In the genomic region with DNA sequence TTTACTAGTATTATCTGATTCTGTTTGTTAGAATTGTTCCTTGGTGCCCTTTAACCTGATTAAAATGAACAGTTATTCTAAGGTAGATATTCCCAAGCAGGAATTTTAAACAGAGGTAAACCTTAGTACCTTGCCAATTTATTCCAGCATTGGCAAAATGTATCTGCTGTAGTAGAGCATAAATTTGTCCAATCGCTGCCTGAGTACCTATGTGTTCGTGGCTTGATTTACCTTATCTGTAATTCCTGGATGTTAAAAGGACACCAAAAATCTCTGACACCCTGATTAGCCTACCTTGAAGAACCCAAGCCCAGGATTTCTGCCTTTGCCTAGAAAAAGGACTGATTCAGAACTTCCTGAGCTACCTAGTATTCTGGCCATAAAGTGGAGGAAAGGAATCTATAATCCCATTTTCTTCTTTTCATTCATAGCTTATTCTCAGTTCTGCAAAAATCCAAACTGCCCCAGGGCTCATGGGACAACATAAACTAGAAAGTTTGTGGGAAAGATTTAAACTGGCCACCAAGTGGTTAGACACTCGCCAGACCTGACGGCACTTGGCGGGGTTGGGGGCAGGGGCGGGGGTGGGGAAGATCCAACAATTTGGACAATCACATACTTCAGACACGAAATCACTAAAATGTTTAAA, we compare ENCODE assay signal across 8 cellular contexts. TPM values are rescaled to one million over a fixed set of nuclear protein-coding genes. Genes with fewer than 3 reads are reported as not detected.
DNase-seq lines count a peak whose midpoint lies in the region; ATAC-seq, FAIRE-seq and TF ChIP-seq lines count a peak whose summit lies in the region.

No MANE protein-coding gene starts in this region.

- no peak for TF ChIP-seq CTCF in A549 (IDR thresholded peaks at IDR 0.05)
- TF ChIP-seq CTCF in LNCaP clone FGC (IDR thresholded peaks at IDR 0.05; ENCODE audit: control insufficient read depth, extremely low read depth, insufficient read depth): no peak
- TF ChIP-seq CTCF in esophagus muscularis mucosa (IDR thresholded peaks at IDR 0.05): no peak
- TF ChIP-seq CTCF in testis (IDR thresholded peaks at IDR 0.05): no peak
- no peak for TF ChIP-seq CTCF in GM10248 (IDR thresholded peaks at IDR 0.05; ENCODE audit: control extremely low read depth, extremely low read depth, low read depth, missing control alignments)

- H3K4me2 ChIP-seq in A549: peak overlapping the region; percentile 97

- H3K27me3 ChIP-seq in esophagus muscularis mucosa (no peaks in the 10 kb centered on the region), testis (no peaks in the 10 kb centered on the region)

- H3K36me3 ChIP-seq in esophagus muscularis mucosa: no peaks in the 10 kb centered on the region
- no peaks in the 10 kb centered on the region for H3K36me3 ChIP-seq in testis (ENCODE audit: low read depth, missing control alignments)

- DNase-seq in A549 (ENCODE audit: low read depth in 1 of 2, low spot score in 1 of 2) (no peak), LNCaP clone FGC (ENCODE audit: low read depth) (no peak), esophagus muscularis mucosa (ENCODE audit: extremely low spot score) (no peak), testis (no peak), GM10248 (ENCODE audit: extremely low spot score) (no peak), GF-D8 (lab: John Stamatoyannopoulos, UW) (no peak)

- no peak for TF ChIP-seq POLR2A in A549 (IDR thresholded peaks at IDR 0.05; ENCODE audit: low read length)
- no peak for TF ChIP-seq POLR2A in esophagus muscularis mucosa (IDR thresholded peaks at IDR 0.05; ENCODE audit: low read depth)
- no peak for TF ChIP-seq POLR2A in testis (IDR thresholded peaks at IDR 0.05)

- H3K4me1 ChIP-seq in A549: peaks cover 4% of the 10 kb centered on the region; the same call in 1 of the 3 replicates
- H3K4me1 ChIP-seq in esophagus muscularis mucosa: peaks cover 0 to 14% (median 5%) of the 10 kb centered on the region in 4 donors
- no peaks in the 10 kb centered on the region for H3K4me1 ChIP-seq in testis

- no peak for FAIRE-seq in A549 (lab: Jason Lieb, UNC)

- H3K27ac ChIP-seq in A549: peak overlapping the region; percentile 63 to 73
- H3K27ac ChIP-seq in esophagus muscularis mucosa (replicated peaks in 1 of 4): peak overlapping the region in 3 of 4 donors; percentile 53 to 63 (median 56)
- H3K27ac ChIP-seq in testis: peak overlapping the region in 1 of 2 donors; percentile 50

- ATAC-seq in A549 (peak in 1 of 2 experiments; percentile 64; a peak in 3 of 6 replicates), GM19452 (IDR thresholded peaks at IDR 0.05; ENCODE audit: unreplicated experiment) (peak; percentile 15), HG03442 (IDR thresholded peaks at IDR 0.05; ENCODE audit: unreplicated experiment) (no peak)

- TF ChIP-seq EP300 in A549 (IDR thresholded peaks at IDR 0.05): no peak
- TF ChIP-seq EP300 in esophagus muscularis mucosa (IDR thresholded peaks at IDR 0.05): no peak

- intact Hi-C loops in esophagus muscularis mucosa (cut with DNase I) (no loop called here), testis (cut with DNase I; ENCODE audit: low total_unique reads) (no loop called here)

- no peak for TF ChIP-seq RAD21 in A549 (conservative IDR thresholded peaks at IDR 0.05 in 1 of 2, IDR thresholded peaks at IDR 0.05 in 1 of 2)

- WGBS in A549 (ENCODE audit: missing lambda C conversion rate): 4% methylated on average over 7 of the region's 7 CpGs
- WGBS in esophagus muscularis mucosa: 57% methylated on average over 7 of the region's 7 CpGs
- 58 to 65% methylated on average over 7 of the region's 7 CpGs for WGBS in testis, 2 donors

- POLR2A ChIA-PET in A549 (lab: Yijun Ruan, JAX) (no interaction called here), GM10248 (lab: Yijun Ruan, JAX) (no interaction called here)

- H3K9me3 ChIP-seq in A549 (no peaks in the 10 kb centered on the region), esophagus muscularis mucosa (peaks cover 0 to 5% (median 2%) of the 10 kb centered on the region in 4 donors), testis (no peaks in the 10 kb centered on the region)

- CTCF ChIA-PET in A549 (lab: Yijun Ruan, JAX) (interaction anchor here (0.6 to 1.6 kb wide), 3 partner anchors 69 to 129 kb away, joined by 3 to 5 read pairs (median 4); no protein-coding TSS in a partner anchor), GM10248 (lab: Yijun Ruan, JAX) (interaction anchor here (1.1 to 1.8 kb wide), 3 partner anchors 14 to 81 kb away, joined by 3 to 7 read pairs (median 4); no protein-coding TSS in a partner anchor)

- H3K4me3 ChIP-seq in A549 (peak overlapping the region; percentile 50), LNCaP clone FGC (ENCODE audit: low read depth, low read length) (peak overlapping the region; percentile 41), esophagus muscularis mucosa (peak overlapping the region; percentile 34 to 56 (median 50)), testis (peak overlapping the region; percentile 0 to 36)

TF ChIP-seq in A549, 52 proteins besides CTCF, POLR2A, EP300 and RAD21:
- TF ChIP-seq RNF2 (IDR thresholded peaks at IDR 0.05; ENCODE audit: borderline replicate concordance, low read depth): no peak
- TF ChIP-seq RARB (CRISPR knock-in tag; IDR thresholded peaks at IDR 0.05): no peak
- TF ChIP-seq ZSCAN20 (CRISPR knock-in tag; IDR thresholded peaks at IDR 0.05): no peak

RNA-seq across cellular contexts. Expression of gene ZCCHC2, which starts 16.2 kb away (rescaled TPM):
- polyA plus RNA-seq in A549 (2011; rRNA removed) (12.5 and 15.5 TPM in 2 replicates), A549 (2017; fragmentation: RNase III; extraction: RNeasy Plus Mini Kit Qiagen cat#74134 plus additional on column Dnase treatment) (7.5 to 8.4 TPM (median 7.6 TPM) in 3 replicates), testis (ENCODE audit: insufficient read depth, low read depth, low replicate concordance) (51.6 TPM)
- 7.6 and 9.2 TPM in 2 replicates for polyA plus RNA-seq in A549 (2012; cell fraction: cytosol; rRNA removed)
- polyA plus RNA-seq in A549 (2012; cell fraction: nucleus; rRNA removed): 11.4 and 15.1 TPM in 2 replicates
- polyA minus RNA-seq in A549 (2011; rRNA and poly(A)+ RNA removed): 27.3 and 32.6 TPM in 2 replicates
- total RNA-seq in esophagus muscularis mucosa (10 to 100 TPM; 18.9 to 26.1 (median 23.8) TPM), testis (10 to 100 TPM; 46.2 to 56.9 TPM)
